ENCODE assay signal across 8 cellular contexts in genomic region chr1:66446261-66447001, GRCh38.
DNase-seq lines count a peak whose midpoint lies in the region; ATAC-seq and TF ChIP-seq lines count a peak whose summit lies in the region.

No MANE protein-coding gene starts in this region.

- no peaks in the 10 kb centered on the region for H3F3A ChIP-seq in OCI-LY1 (ENCODE audit: insufficient read depth, low read length)

- peak; percentile 95 for TF ChIP-seq RAD21 in Ishikawa (IDR thresholded peaks at IDR 0.05; ENCODE audit: low read depth)

- peak overlapping the region; percentile 53; the same call in 1 of the 2 replicates for H3K4me2 ChIP-seq in OCI-LY1 (ENCODE audit: low read length)
- H3K4me2 ChIP-seq in skeletal muscle satellite cell (ENCODE audit: low read length) = no peak overlapping the region

- H4K20me1 ChIP-seq in OCI-LY1 (ENCODE audit: insufficient read depth, low read length) = no peaks in the 10 kb centered on the region

- H2AFZ ChIP-seq in OCI-LY1 (ENCODE audit: low read length) = peak overlapping the region; percentile 85

- DNase-seq in activated gamma-delta T cell treated with Interleukin-2 at 50 U/mL for 16 hours (peak; percentile 16), activated gamma-delta T cell (lab: John Stamatoyannopoulos, UW) (no peak), astrocyte of the hippocampus (ENCODE audit: low read depth, low spot score) (peak; percentile 82), hepatic stellate cell (ENCODE audit: low spot score) (peak; percentile 49)

- no peaks in the 10 kb centered on the region for H3K36me3 ChIP-seq in OCI-LY1 (ENCODE audit: insufficient read depth, low read length)
- H3K36me3 ChIP-seq in skeletal muscle satellite cell (ENCODE audit: insufficient read depth, low read length) = no peaks in the 10 kb centered on the region

- ATAC-seq in GM21717 (IDR thresholded peaks at IDR 0.05; ENCODE audit: unreplicated experiment) = peak; percentile 42

- H3K4me1 ChIP-seq in OCI-LY1 (ENCODE audit: insufficient read depth, low read length, severe bottlenecking) (peaks cover 25% of the 10 kb centered on the region), skeletal muscle satellite cell (ENCODE audit: control insufficient read depth, insufficient read depth, low read length) (peaks cover 3% of the 10 kb centered on the region)

- no peaks in the 10 kb centered on the region for H3K79me2 ChIP-seq in OCI-LY1 (ENCODE audit: insufficient read depth, low read length)

- no peak for TF ChIP-seq EP300 in Ishikawa (IDR thresholded peaks at IDR 0.05; ENCODE audit: borderline replicate concordance)

- no peaks in the 10 kb centered on the region for H3K9me3 ChIP-seq in OCI-LY1 (ENCODE audit: low read length)
- no peaks in the 10 kb centered on the region for H3K9me3 ChIP-seq in skeletal muscle satellite cell (replicated peaks; ENCODE audit: low read length)

- TF ChIP-seq CTCF in OCI-LY1 (IDR thresholded peaks at IDR 0.05; ENCODE audit: low read length) = peak; percentile 72

- no peaks in the 10 kb centered on the region for H3K9me2 ChIP-seq in OCI-LY1 (ENCODE audit: low read depth, low read length)

- H3K27ac ChIP-seq in OCI-LY1 (ENCODE audit: low read depth, low read length, poor library complexity, severe bottlenecking) = peak overlapping the region; percentile 75

- H3K9ac ChIP-seq in OCI-LY1 (ENCODE audit: low read length) (peak overlapping the region; percentile 30; the same call in 1 of the 2 replicates), skeletal muscle satellite cell (ENCODE audit: low read depth, low read length) (peak overlapping the region; percentile 16)

- H3K27me3 ChIP-seq in OCI-LY1 (ENCODE audit: insufficient read depth, low read length) (no peaks in the 10 kb centered on the region), skeletal muscle satellite cell (ENCODE audit: control insufficient read depth, insufficient read depth, low read length) (no peaks in the 10 kb centered on the region)

- no peak overlapping the region for H3K4me3 ChIP-seq in OCI-LY1 (ENCODE audit: low read depth, low read length, poor library complexity, severe bottlenecking)
- no peak overlapping the region for H3K4me3 ChIP-seq in skeletal muscle satellite cell (ENCODE audit: low read length)

TF ChIP-seq in Ishikawa, 13 proteins besides CTCF, POLR2A, EP300 and RAD21:
- TF ChIP-seq MAX (IDR thresholded peaks at IDR 0.05) = no peak
- peak; percentile 75 for TF ChIP-seq YY1 (IDR thresholded peaks at IDR 0.05; ENCODE audit: low read depth)
